12 cellular contexts compared by ENCODE assay signal in genomic region chrX:40100537-40101429, GRCh38. TPM values are rescaled to one million over a fixed set of nuclear protein-coding genes. Genes with fewer than 3 reads are reported as not detected.
A peak's percentile ranks its signal among the peaks of the same experiment; 100 is the strongest.
DNase-seq lines count a peak whose midpoint lies in the region; ATAC-seq, FAIRE-seq and TF ChIP-seq lines count a peak whose summit lies in the region.
"Had no signal": no experiment of that assay in that cellular context is flagged by ENCODE, and none has a peak within 500 bp of the region (broad histone marks: within the 10 kb centered on the region; RNA-seq: fewer than 3 reads in every experiment).

No MANE protein-coding gene starts in this region.

- no peaks in the 10 kb centered on the region for H3K36me3 ChIP-seq in Loucy (ENCODE audit: insufficient read depth, low read length)
- H3K36me3 ChIP-seq in K562 (ENCODE audit: control insufficient read depth, insufficient read depth, low read length), result no peaks in the 10 kb centered on the region
- H3K36me3 ChIP-seq in neuronal stem cell (replicated peaks in 1 of 2; ENCODE audit: control insufficient read depth in 2 of 2, insufficient read depth in 2 of 2, low read length in 2 of 2), result no peaks in the 10 kb centered on the region
- no peaks in the 10 kb centered on the region for H3K36me3 ChIP-seq in upper lobe of right lung

- H3K9me2 ChIP-seq in Loucy (replicated peaks; ENCODE audit: low read depth, low read length), result no peaks in the 10 kb centered on the region

- H3K4me3 Mint-ChIP-seq in Calu3 (ENCODE audit: low read depth, unreplicated experiment), result peak overlapping the region; percentile 54

- no peak overlapping the region for H3K14ac ChIP-seq in neuronal stem cell (ENCODE audit: low read length)

- H4K8ac ChIP-seq in neuronal stem cell (ENCODE audit: low read depth, low read length), result no peak overlapping the region

- H3K9me3 Mint-ChIP-seq in Calu3 (ENCODE audit: low read depth, unreplicated experiment), result no peaks in the 10 kb centered on the region

- peaks cover 3% of the 10 kb centered on the region for H3K79me1 ChIP-seq in neuronal stem cell (ENCODE audit: low read depth, low read length)

- H3K9ac ChIP-seq in Loucy (ENCODE audit: low read depth, low read length, poor library complexity, severe bottlenecking) (peak overlapping the region; percentile 88), K562 (ENCODE audit: insufficient read depth in 1 of 2, low read depth in 2 of 2, low read length in 2 of 2) (peak overlapping the region; percentile 71 to 87), neuronal stem cell (ENCODE audit: low read depth, low read length, poor library complexity) (no peak overlapping the region)

- peak; percentile 77 for FAIRE-seq in K562 (lab: Jason Lieb, UNC)
- FAIRE-seq in urothelium cell line (lab: Jason Lieb, UNC), result no peak
- FAIRE-seq: colon had no signal

- WGBS in K562 (ENCODE audit: insufficient coverage, low coverage, missing lambda C conversion rate), result 11% methylated on average over 13 of the region's 31 CpGs
- WGBS in neuronal stem cell (ENCODE audit: extremely low coverage in 2 of 2, insufficient read length in 2 of 2, insufficient replicate concordance in 1 of 2), 2 donors, result no CpG with 5 or more reads among the region's 31 CpGs

- H4K91ac ChIP-seq in neuronal stem cell (ENCODE audit: low read depth, low read length, poor library complexity), result no peak overlapping the region

- H4K20me1 ChIP-seq in Loucy (ENCODE audit: insufficient read depth, low read length, poor library complexity, severe bottlenecking), result peaks cover 5% of the 10 kb centered on the region
- peaks cover 3% of the 10 kb centered on the region; the same call in 1 of the 2 replicates for H4K20me1 ChIP-seq in K562 (replicated peaks; ENCODE audit: control insufficient read depth, insufficient read depth, low read length)

- H2AK5ac ChIP-seq in neuronal stem cell (ENCODE audit: low read depth, low read length), result no peak overlapping the region

- no peak overlapping the region for H3K27ac Mint-ChIP-seq in Calu3 (ENCODE audit: unreplicated experiment)

- no peaks in the 10 kb centered on the region for H3K27me3 Mint-ChIP-seq in Calu3 (ENCODE audit: unreplicated experiment)

- TF ChIP-seq EP300 in K562 (IDR thresholded peaks at IDR 0.05; ENCODE audit: low read length), result no peak

- ATAC-seq in K562 (no peak), HG03108 (IDR thresholded peaks at IDR 0.05; ENCODE audit: unreplicated experiment) (no peak), upper lobe of right lung (no peak)

- H3K9me3 ChIP-seq in Loucy (ENCODE audit: insufficient read depth, low read depth, low read length), result no peaks in the 10 kb centered on the region
- H3K9me3 ChIP-seq in K562 (replicated peaks; ENCODE audit: control insufficient read depth, insufficient read depth, low read depth, low read length), result no peaks in the 10 kb centered on the region
- H3K9me3 ChIP-seq in neuronal stem cell (replicated peaks in 1 of 2; ENCODE audit: control insufficient read depth in 2 of 2, insufficient read depth in 1 of 2, low read depth in 1 of 2, low read length in 2 of 2), result no peaks in the 10 kb centered on the region
- H3K9me3 ChIP-seq in upper lobe of right lung, result no peaks in the 10 kb centered on the region

- no peaks in the 10 kb centered on the region for H3K4me1 Mint-ChIP-seq in Calu3 (ENCODE audit: low read depth, unreplicated experiment)

- peak overlapping the region; percentile 95 for H3K27ac ChIP-seq in K562 (ENCODE audit: extremely low read depth, low read depth, low read length)
- H3K27ac ChIP-seq in neuronal stem cell (replicated peaks; ENCODE audit: low read length), result no peak overlapping the region
- H3K27ac ChIP-seq in upper lobe of right lung, result no peak overlapping the region

- H3K79me2 ChIP-seq in Loucy (ENCODE audit: insufficient read depth, low read length) (peaks cover 91% of the 10 kb centered on the region), K562 (ENCODE audit: control insufficient read depth, insufficient read depth, low read length) (peaks cover 95% of the 10 kb centered on the region)

- TF ChIP-seq RAD21 in K562 (CRISPR knock-in tag; conservative IDR thresholded peaks at IDR 0.05 in 1 of 2, IDR thresholded peaks at IDR 0.05 in 1 of 2), result no peak

- no peak overlapping the region for H3K4ac ChIP-seq in neuronal stem cell (ENCODE audit: low read length)

- POLR2A ChIA-PET in K562 (lab: Yijun Ruan, JAX), result interaction anchor here (0.6 to 1.4 kb wide), 8 partner anchors 16 to 387 kb away, joined by 3 to 4 read pairs (median 3); no protein-coding TSS in a partner anchor

- DNase-seq in Calu3 (no peak), K562 (ENCODE audit: extremely low read depth in 1 of 4, low spot score in 3 of 4) (peak in 1 of 4 experiments; percentile 71), neuronal stem cell (ENCODE audit: low spot score) (no peak), H4 (ENCODE audit: low spot score) (no peak), upper lobe of right lung (no peak), urothelium cell line (ENCODE audit: low spot score) (no peak)
- DNase-seq: activated CD4-positive, CD25-positive, alpha-beta regulatory T cell treated with anti-CD3 and anti-CD28 coated beads, Interleukin-2, amount 50 U/mL, for 72 hours; activated effector memory CD4-positive, alpha-beta T cell treated with anti-CD3 and anti-CD28 coated beads, Interleukin-2, amount 50 U/mL, for 16 hours; CD4-positive, CD25-positive, alpha-beta regulatory T cell had no signal

- BruUV-seq in Calu3 (replicated peaks; lab: Mats Ljungman, UMichigan) (no TSS peak), K562 (replicated peaks; lab: Mats Ljungman, UMichigan) (no TSS peak)

- H3K36me3 Mint-ChIP-seq in Calu3 (ENCODE audit: insufficient read depth, unreplicated experiment), result peaks cover 48% of the 10 kb centered on the region
- H3K36me3 Mint-ChIP-seq: CD4-positive, CD25-positive, alpha-beta regulatory T cell had no signal

- no peak for TF ChIP-seq CTCF in Calu3 (IDR thresholded peaks at IDR 0.05; ENCODE audit: unreplicated experiment)
- no peak for TF ChIP-seq CTCF in Loucy (conservative IDR thresholded peaks at IDR 0.05; ENCODE audit: low read length)
- TF ChIP-seq CTCF in K562 (IDR thresholded peaks at IDR 0.05 in 2 of 3, conservative IDR thresholded peaks at IDR 0.05 in 1 of 3; ENCODE audit: insufficient read depth in 2 of 3, low read depth in 1 of 3, low read length in 3 of 3), result no peak
- no peak for TF ChIP-seq CTCF in upper lobe of right lung (IDR thresholded peaks at IDR 0.05)

- H3K27me3 ChIP-seq in Loucy (ENCODE audit: insufficient read depth, low read length, poor library complexity, severe bottlenecking), result no peaks in the 10 kb centered on the region
- no peaks in the 10 kb centered on the region for H3K27me3 ChIP-seq in K562 (ENCODE audit: control insufficient read depth in 2 of 2, insufficient read depth in 2 of 2, low read length in 2 of 2)
- H3K27me3 ChIP-seq in neuronal stem cell (ENCODE audit: control insufficient read depth in 3 of 3, insufficient read depth in 3 of 3, low read depth in 1 of 3, low read length in 3 of 3), result peaks cover 0 to 10% (median 0%) of the 10 kb centered on the region in 3 experiments
- H3K27me3 ChIP-seq in upper lobe of right lung, result no peaks in the 10 kb centered on the region

- H2BK5ac ChIP-seq in neuronal stem cell (ENCODE audit: low read length), result no peak overlapping the region

- in situ Hi-C loops in K562 (cut with MboI), result loop anchor here (10.0 kb wide), 2 partner anchors 54 to 164 kb away; no protein-coding TSS in a partner anchor

- intact Hi-C loops in Calu3 (cut with micrococcal nuclease; ENCODE audit: unreplicated experiment), result loop anchor here (10.0 kb wide), 1 partner anchor 54 kb away; no protein-coding TSS in a partner anchor
- intact Hi-C loops in K562 (cut with micrococcal nuclease), result loop anchor here (10.0 kb wide), 1 partner anchor 366 kb away; no protein-coding TSS in a partner anchor
- intact Hi-C loops in upper lobe of right lung (cut with DNase I), result loop anchor here (10.0 kb wide), 1 partner anchor 54 kb away; no protein-coding TSS in a partner anchor

- peak overlapping the region; percentile 81 for H3K4me3 ChIP-seq in Loucy (ENCODE audit: low read length, poor library complexity, severe bottlenecking)
- peak overlapping the region; percentile 34; the same call in 1 of the 2 replicates for H3K4me3 ChIP-seq in K562
- H3K4me3 ChIP-seq in neuronal stem cell (ENCODE audit: low read length in 2 of 2), result no peak overlapping the region
- no peak overlapping the region for H3K4me3 ChIP-seq in upper lobe of right lung

- no peak overlapping the region for H2BK15ac ChIP-seq in neuronal stem cell (ENCODE audit: low read length)

- no peaks in the 10 kb centered on the region for H3K9me1 ChIP-seq in K562 (ENCODE audit: control insufficient read depth, insufficient read depth, low read length)

- H3K4me2 ChIP-seq in Loucy (ENCODE audit: low read depth, low read length, poor library complexity, severe bottlenecking), result peak overlapping the region; percentile 85
- peak overlapping the region; percentile 46; the same call in 1 of the 2 replicates for H3K4me2 ChIP-seq in K562 (ENCODE audit: insufficient read depth, low read length)
- H3K4me2 ChIP-seq in neuronal stem cell (ENCODE audit: insufficient read depth, low read length, poor library complexity, severe bottlenecking), result peak overlapping the region; percentile 33

- peak overlapping the region; percentile 31 for H3K18ac ChIP-seq in neuronal stem cell (ENCODE audit: low read length)

- H3F3A ChIP-seq in Loucy (ENCODE audit: low read depth), result no peaks in the 10 kb centered on the region

- H3K23ac ChIP-seq in neuronal stem cell (ENCODE audit: low read depth, low read length, poor library complexity), result no peak overlapping the region

- no peak overlapping the region for H2BK12ac ChIP-seq in neuronal stem cell (ENCODE audit: low read length)

- TF ChIP-seq POLR2A in K562 (conservative IDR thresholded peaks at IDR 0.05), result no peak

- CTCF ChIA-PET in Calu3 (lab: Charles Lee), result interaction anchor here (0.7 kb wide), 1 partner anchor 11 kb away, joined by 3 read pairs; no protein-coding TSS in a partner anchor
- CTCF ChIA-PET in K562 (lab: Yijun Ruan, JAX; ENCODE audit: low intra/inter-chr PET ratio), result no interaction called here

- H3K4me1 ChIP-seq in Loucy (ENCODE audit: insufficient read depth, low read length, poor library complexity, severe bottlenecking) (peaks cover 27% of the 10 kb centered on the region), K562 (replicated peaks in 1 of 2; ENCODE audit: control insufficient read depth in 2 of 2, insufficient read depth in 2 of 2, low read length in 2 of 2) (peaks cover 41 to 73% of the 10 kb centered on the region in 2 experiments), neuronal stem cell (ENCODE audit: control insufficient read depth in 2 of 2, insufficient read depth in 1 of 2, low read depth in 1 of 2, low read length in 2 of 2) (peaks cover 15 to 26% of the 10 kb centered on the region in 2 donors), upper lobe of right lung (peaks cover 5% of the 10 kb centered on the region)

- no peak overlapping the region for H2BK120ac ChIP-seq in neuronal stem cell (ENCODE audit: low read depth, low read length)

- H2AFZ ChIP-seq in Loucy (ENCODE audit: low read length), result no peak overlapping the region
- H2AFZ ChIP-seq in K562 (ENCODE audit: low read depth, low read length), result no peak overlapping the region
- no peak overlapping the region for H2AFZ ChIP-seq in neuronal stem cell (ENCODE audit: low read length)

RNA-seq across cellular contexts. Expression of gene BCOR, which starts 3.0 kb away (rescaled TPM):
- total RNA-seq in Calu3 (2022), result 20.6 and 21.1 TPM in 2 replicates
- 128 and 140 TPM in 2 replicates for total RNA-seq in K562 (2011; cell fraction: chromatin; rRNA removed; ENCODE audit: low replicate concordance)
- 71.6 and 74.4 TPM in 2 replicates for total RNA-seq in K562 (2011; cell fraction: nucleolus; rRNA removed)
- total RNA-seq in K562 (2011; cell fraction: nucleoplasm; rRNA removed), result 97.0 and 135 TPM in 2 replicates
- total RNA-seq in K562 (2014; rRNA removed), result 73.7 and 76.0 TPM in 2 replicates
- total RNA-seq in K562 (2014; rRNA removed; fragmentation: Illumina TruSeq; extraction: Trizol), result 37.6 and 37.9 TPM in 2 replicates
- total RNA-seq in K562 (2015; rRNA removed; fragmentation: Illumina TruSeq; extraction: Trizol), result 33.0 and 36.6 TPM in 2 replicates
- total RNA-seq in K562 (2021), result 98.3 and 113 TPM in 2 replicates
- polyA plus RNA-seq in K562 (2011; rRNA removed), result 27.5 and 28.1 TPM in 2 replicates
- 30.1 and 38.0 TPM in 2 replicates for polyA plus RNA-seq in K562 (2011; cell fraction: cytosol; rRNA removed)
- polyA plus RNA-seq in K562 (2011; cell fraction: nucleus; rRNA removed), result 64.0 and 93.7 TPM in 2 replicates
- polyA plus RNA-seq in K562 (2012), result 72.8 and 76.1 TPM in 2 replicates
- polyA plus RNA-seq in K562 (2014; fragmentation: Illumina TruSeq; extraction: Trizol), result 88.1 and 98.5 TPM in 2 replicates
- 10 to 100 TPM; 32.0 to 37.4 TPM for polyA plus RNA-seq in K562 (2014; fragmentation: Nextera tagmentation; extraction: Ambion mirVana)
- 44.4 and 64.6 TPM in 2 replicates for polyA plus RNA-seq in K562 (2014; rRNA removed)
- polyA minus RNA-seq in K562 (2011; rRNA and poly(A)+ RNA removed), result 40.5 and 49.5 TPM in 2 replicates
- 105 and 120 TPM in 2 replicates for polyA minus RNA-seq in K562 (2011; cell fraction: cytosol; rRNA and poly(A)+ RNA removed)
- polyA minus RNA-seq in K562 (2011; cell fraction: nucleus; rRNA and poly(A)+ RNA removed), result 36.9 and 50.0 TPM in 2 replicates
- 5.4 TPM for polyA plus RNA-seq in neuronal stem cell (2013, experiment 1 of 2)
- 5.2 TPM for polyA plus RNA-seq in neuronal stem cell (2013, experiment 2 of 2)
- 22.8 and 23.8 TPM in 2 replicates for total RNA-seq in H4 (2014; rRNA removed; shearing (Covaris generic))
- total RNA-seq in upper lobe of right lung, result 26.1 TPM

Comparison
In these comparisons a context has a peak if more than half of its experiments do, and no peak if none do; other contexts are left out.
1. H3K4me2 ChIP-seq: peak in every context shown above with its lines; median percentile 85 in Loucy; 46 in K562; 33 in neuronal stem cell.
2. H3K4me3 ChIP-seq: peak in Loucy (single experiment) and K562 (single experiment); none in neuronal stem cell (0 of 2) and upper lobe of right lung (single experiment).